18 cellular contexts compared by ENCODE assay signal in genomic region chr3:123881771-123882170, GRCh38. TPM values are rescaled to one million over a fixed set of nuclear protein-coding genes. Genes with fewer than 3 reads are reported as not detected.
DNase-seq lines count a peak whose midpoint lies in the region; ATAC-seq and TF ChIP-seq lines count a peak whose summit lies in the region.
"Had no signal": no experiment of that assay in that cellular context is flagged by ENCODE, and none has a peak within 500 bp of the region (broad histone marks: within the 10 kb centered on the region; RNA-seq: fewer than 3 reads in every experiment).

No MANE protein-coding gene starts in this region.

- intact Hi-C loops in CD4-positive, alpha-beta memory T cell (cut with micrococcal nuclease) = no loop called here
- intact Hi-C loops in Caco-2 (cut with micrococcal nuclease; ENCODE audit: unreplicated experiment) = loop anchor here (1.0 to 2.0 kb wide), 3 partner anchors 62 to 136 kb away; no protein-coding TSS in a partner anchor

- no peaks in the 10 kb centered on the region for H3K36me3 ChIP-seq in H7 (replicated peaks; ENCODE audit: control insufficient read depth, insufficient read depth, low read length)
- H3K36me3 ChIP-seq in CD4-positive, alpha-beta memory T cell (ENCODE audit: insufficient read depth, low read length) = no peaks in the 10 kb centered on the region
- no peaks in the 10 kb centered on the region for H3K36me3 ChIP-seq in Caco-2 (ENCODE audit: control insufficient read depth, insufficient read depth, low read length)
- H3K36me3 ChIP-seq: cardiac muscle cell had no signal

- no peak for TF ChIP-seq CTCF in AG10803 (conservative IDR thresholded peaks at IDR 0.05; ENCODE audit: low read length)
- no peak for TF ChIP-seq CTCF in Caco-2 (IDR thresholded peaks at IDR 0.05; ENCODE audit: insufficient read depth in 1 of 2, low read depth in 1 of 2, low read length in 1 of 2, severe bottlenecking in 1 of 2, unreplicated experiment in 1 of 2)

- no peak for ATAC-seq in GM21447 (IDR thresholded peaks at IDR 0.05; ENCODE audit: unreplicated experiment)
- ATAC-seq: activated naive CD4-positive, alpha-beta T cell treated with anti-CD3 and anti-CD28 coated beads, Interleukin-2, amount 50 U/mL, for 72 hours had no signal

- peaks cover 8% of the 10 kb centered on the region for H3K4me1 ChIP-seq in CD4-positive, alpha-beta memory T cell (ENCODE audit: insufficient read depth, low read length)
- no peaks in the 10 kb centered on the region for H3K4me1 ChIP-seq in Caco-2
- H3K4me1 ChIP-seq: parathyroid adenoma had no signal

- H3K4me3 ChIP-seq in AG10803 (ENCODE audit: low read length) (peak overlapping the region; percentile 84), H7 (ENCODE audit: insufficient read depth, low read depth, low read length) (no peak overlapping the region), Caco-2 (ENCODE audit: low read depth, low read length) (no peak overlapping the region)
- H3K4me3 ChIP-seq in CD4-positive, alpha-beta memory T cell (ENCODE audit: low read length in 2 of 2) = no peak overlapping the region
- H3K4me3 ChIP-seq: cardiac muscle cell, PC-9 had no signal

- peaks cover 0 to 5% (median 0%) of the 10 kb centered on the region in 8 donors for H3K9me3 Mint-ChIP-seq in CD4-positive, alpha-beta memory T cell
- no peaks in the 10 kb centered on the region for H3K9me3 Mint-ChIP-seq in Caco-2 (ENCODE audit: unreplicated experiment)
- H3K9me3 Mint-ChIP-seq: activated naive CD4-positive, alpha-beta T cell treated with anti-CD3 and anti-CD28 coated beads, Interleukin-2, amount 50 U/mL, for 72 hours; activated T-cell treated with anti-CD3 and anti-CD28 coated beads, Interleukin-2, amount 50 U/mL, for 24 hours had no signal

- no peak overlapping the region for H3K4me3 Mint-ChIP-seq in CD4-positive, alpha-beta memory T cell
- no peak overlapping the region for H3K4me3 Mint-ChIP-seq in Caco-2 (ENCODE audit: unreplicated experiment)
- H3K4me3 Mint-ChIP-seq: activated T-cell treated with anti-CD3 and anti-CD28 coated beads, Interleukin-2, amount 50 U/mL, for 24 hours; B cell had no signal

- DNase-seq in AG10803 (ENCODE audit: low read depth) (no peak), H7 (peak; percentile 44), NCI-H524 (lab: John Stamatoyannopoulos, UW) (peak; percentile 91 to 92), iPS DF 19.7 (ENCODE audit: low read depth, low spot score) (peak; percentile 15), DMS53 (lab: John Stamatoyannopoulos, UW) (no peak), Caco-2 (no peak)
- DNase-seq in CD4-positive, alpha-beta memory T cell = no peak
- DNase-seq: activated CD4-positive, alpha-beta T cell treated with anti-CD3 and anti-CD28 coated beads, Interleukin-2, amount 50 U/mL, for 1 hour; activated T-cell treated with anti-CD3 and anti-CD28 coated beads, Interleukin-2, amount 50 U/mL, for 24 hours; effector memory CD4-positive, alpha-beta T cell; NCI-H1048; NCI-H510A; PC-9 had no signal

- H3K36me3 Mint-ChIP-seq in CD4-positive, alpha-beta memory T cell = no peaks in the 10 kb centered on the region
- no peaks in the 10 kb centered on the region for H3K36me3 Mint-ChIP-seq in Caco-2 (ENCODE audit: insufficient read depth, unreplicated experiment)

- H3K27me3 Mint-ChIP-seq in CD4-positive, alpha-beta memory T cell = peaks cover 39 to 44% of the 10 kb centered on the region in 2 donors
- H3K27me3 Mint-ChIP-seq in Caco-2 (ENCODE audit: insufficient read depth, unreplicated experiment) = peaks cover 4% of the 10 kb centered on the region

- no TSS peak for BruUV-seq in Caco-2 (replicated peaks; lab: Mats Ljungman, UMichigan)

- POLR2A ChIA-PET in CD4-positive, alpha-beta memory T cell (lab: Charles Lee; ENCODE audit: partially characterized antibody) = no interaction called here
- POLR2A ChIA-PET in Caco-2 (lab: Charles Lee) = no interaction called here

- CTCF ChIA-PET in CD4-positive, alpha-beta memory T cell (lab: Charles Lee; ENCODE audit: partially characterized antibody) = no interaction called here
- CTCF ChIA-PET in Caco-2 (lab: Charles Lee) = no interaction called here

- no peaks in the 10 kb centered on the region for H3K9me3 ChIP-seq in CD4-positive, alpha-beta memory T cell (ENCODE audit: control insufficient read depth in 1 of 2, low read length in 2 of 2)
- H3K9me3 ChIP-seq in Caco-2 = no peaks in the 10 kb centered on the region

- H3K27ac Mint-ChIP-seq in CD4-positive, alpha-beta memory T cell = no peak overlapping the region
- H3K27ac Mint-ChIP-seq in Caco-2 (ENCODE audit: unreplicated experiment) = no peak overlapping the region
- H3K27ac Mint-ChIP-seq: activated naive CD4-positive, alpha-beta T cell treated with anti-CD3 and anti-CD28 coated beads, Interleukin-2, amount 50 U/mL, for 72 hours; activated T-cell treated with anti-CD3 and anti-CD28 coated beads, Interleukin-2, amount 50 U/mL, for 24 hours; B cell had no signal

- H3K27me3 ChIP-seq in H7 (ENCODE audit: control insufficient read depth, insufficient read depth, low read length) (peaks cover 12% of the 10 kb centered on the region), Caco-2 (replicated peaks; ENCODE audit: control insufficient read depth, insufficient read depth, low read length) (no peaks in the 10 kb centered on the region)
- peaks cover 6% of the 10 kb centered on the region for H3K27me3 ChIP-seq in CD4-positive, alpha-beta memory T cell (ENCODE audit: insufficient read depth, low read length)

- no peak overlapping the region for H3K27ac ChIP-seq in CD4-positive, alpha-beta memory T cell (ENCODE audit: low read depth, low read length)
- H3K27ac ChIP-seq: cardiac muscle cell, parathyroid adenoma, PC-9 had no signal

- H3K4me1 Mint-ChIP-seq in CD4-positive, alpha-beta memory T cell = peaks cover 6 to 18% (median 10%) of the 10 kb centered on the region in 4 donors
- H3K4me1 Mint-ChIP-seq in Caco-2 (ENCODE audit: low read depth, unreplicated experiment) = no peaks in the 10 kb centered on the region

RNA-seq across cellular contexts. Expression of gene MYLK, which starts 2.4 kb away (rescaled TPM):
- 3.1 and 4.6 TPM in 2 replicates for total RNA-seq in H7 (2014; rRNA removed; shearing (Covaris generic))
- not detected for total RNA-seq in CD4-positive, alpha-beta memory T cell
- under 1 TPM in 1 of 2 donors, not detected in 1; 0.18 TPM for polyA plus RNA-seq in CD4-positive, alpha-beta memory T cell
- 18.8 and 23.0 TPM in 2 replicates for total RNA-seq in Caco-2 (2022)
- total RNA-seq: B cell had no signal

Comparison
In these comparisons a context has a peak if more than half of its experiments do, and no peak if none do; other contexts are left out.
1. DNase-seq: peak in H7 (single experiment), NCI-H524 (2 of 2) and iPS DF 19.7 (single experiment); none in AG10803 (single experiment), CD4-positive, alpha-beta memory T cell (0 of 5), DMS53 (single experiment) and Caco-2 (0 of 2).